In the genomic region with DNA sequence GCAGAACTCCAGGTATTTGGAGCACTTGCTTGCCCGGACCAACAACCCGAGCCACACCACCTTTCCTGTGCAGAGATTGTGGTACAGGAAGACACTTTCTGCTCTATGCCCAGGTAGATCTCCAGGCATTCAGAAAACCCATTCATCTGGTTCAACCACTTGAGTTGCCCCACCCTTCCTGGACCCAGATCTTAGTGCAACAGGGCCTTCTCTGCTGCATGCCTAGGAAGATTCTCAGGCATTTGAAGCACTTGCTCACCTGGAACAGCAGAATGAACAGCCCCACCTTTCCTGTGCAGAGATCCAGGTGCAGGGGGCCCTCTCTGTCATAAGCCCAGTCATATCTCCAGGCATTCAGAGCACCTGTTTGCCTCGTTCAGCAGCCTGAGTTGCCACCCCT, we compare ENCODE assay signal across 1 cellular context.
TF ChIP-seq lines count a peak whose summit lies in the region.

No MANE protein-coding gene starts in this region.

TF ChIP-seq in HCT116, 20 proteins besides CTCF, POLR2A, EP300 and RAD21 (continued from another document):
- TF ChIP-seq YY1 (IDR thresholded peaks at IDR 0.05; ENCODE audit: extremely low read depth, insufficient replicate concordance, low read depth, low read length) (no peak), SP1 (IDR thresholded peaks at IDR 0.05; ENCODE audit: low read depth) (no peak), FOSL1 (IDR thresholded peaks at IDR 0.05; ENCODE audit: low read depth) (no peak), SIN3A (IDR thresholded peaks at IDR 0.05; ENCODE audit: low read depth) (no peak), POLR2AphosphoS5 (IDR thresholded peaks at IDR 0.05; ENCODE audit: low read depth, low read length) (no peak), JUND (IDR thresholded peaks at IDR 0.05) (no peak), EZH2 (IDR thresholded peaks at IDR 0.05) (no peak), SRF (IDR thresholded peaks at IDR 0.05; ENCODE audit: low read depth) (no peak), EGR1 (IDR thresholded peaks at IDR 0.05; ENCODE audit: low read depth) (no peak), ELF1 (IDR thresholded peaks at IDR 0.05; ENCODE audit: borderline replicate concordance, low read depth) (no peak), ZNF274 (IDR thresholded peaks at IDR 0.05; ENCODE audit: low read depth, low read length) (no peak)
- TF ChIP-seq, protein P1, sequence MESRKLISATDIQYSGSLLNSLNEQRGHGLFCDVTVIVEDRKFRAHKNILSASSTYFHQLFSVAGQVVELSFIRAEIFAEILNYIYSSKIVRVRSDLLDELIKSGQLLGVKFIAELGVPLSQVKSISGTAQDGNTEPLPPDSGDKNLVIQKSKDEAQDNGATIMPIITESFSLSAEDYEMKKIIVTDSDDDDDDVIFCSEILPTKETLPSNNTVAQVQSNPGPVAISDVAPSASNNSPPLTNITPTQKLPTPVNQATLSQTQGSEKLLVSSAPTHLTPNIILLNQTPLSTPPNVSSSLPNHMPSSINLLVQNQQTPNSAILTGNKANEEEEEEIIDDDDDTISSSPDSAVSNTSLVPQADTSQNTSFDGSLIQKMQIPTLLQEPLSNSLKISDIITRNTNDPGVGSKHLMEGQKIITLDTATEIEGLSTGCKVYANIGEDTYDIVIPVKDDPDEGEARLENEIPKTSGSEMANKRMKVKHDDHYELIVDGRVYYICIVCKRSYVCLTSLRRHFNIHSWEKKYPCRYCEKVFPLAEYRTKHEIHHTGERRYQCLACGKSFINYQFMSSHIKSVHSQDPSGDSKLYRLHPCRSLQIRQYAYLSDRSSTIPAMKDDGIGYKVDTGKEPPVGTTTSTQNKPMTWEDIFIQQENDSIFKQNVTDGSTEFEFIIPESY (IDR thresholded peaks at IDR 0.05; ENCODE audit: extremely low read depth, insufficient replicate concordance, low read length): no peak
